ENCODE assay signal across 1 cellular context in the genomic region with DNA sequence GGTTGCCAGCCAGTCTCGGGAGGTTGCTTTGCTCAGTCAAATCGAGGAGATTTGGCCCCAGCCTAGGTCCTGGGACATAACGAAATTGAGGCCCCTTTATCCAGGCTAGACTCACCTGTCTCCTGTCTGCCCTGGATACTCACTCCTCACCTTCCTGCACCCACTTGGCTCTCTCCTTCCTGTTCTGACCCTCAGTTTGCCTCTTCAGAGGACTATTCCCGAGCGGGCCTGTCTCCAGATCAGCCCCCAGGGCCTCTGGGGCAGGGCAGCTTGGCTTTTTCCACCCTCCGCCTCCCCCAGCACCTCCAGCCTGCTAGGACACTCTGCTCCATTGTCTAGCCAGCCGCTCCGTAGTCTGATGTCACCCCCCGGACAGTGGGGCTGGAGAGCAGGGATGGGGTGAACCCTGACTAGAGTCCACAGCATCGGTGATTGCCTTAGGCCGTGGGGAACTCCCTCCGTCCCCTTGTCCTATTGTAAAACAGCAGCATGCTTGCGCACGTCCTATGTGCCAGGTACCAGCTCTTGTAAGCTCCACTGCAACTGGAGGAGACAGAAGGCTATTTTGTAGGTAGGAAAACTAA.
A peak's percentile ranks its signal among the peaks of the same experiment; 100 is the strongest.
TF ChIP-seq lines count a peak whose summit lies in the region.

No MANE protein-coding gene starts in this region.

TF ChIP-seq in HepG2, 621 proteins besides CTCF, POLR2A, EP300 and RAD21 (continued from another document and continues in another):
- TF ChIP-seq ZMYM4 (CRISPR knock-in tag; IDR thresholded peaks at IDR 0.05): peak; percentile 68
- peak; percentile 87 for TF ChIP-seq RXRA (CRISPR knock-in tag; IDR thresholded peaks at IDR 0.05)
- no peak for TF ChIP-seq MBNL3 (CRISPR knock-in tag; conservative IDR thresholded peaks at IDR 0.05)
- TF ChIP-seq ZFX (CRISPR knock-in tag; IDR thresholded peaks at IDR 0.05; ENCODE audit: low read depth): peak; percentile 82
- TF ChIP-seq ZSCAN21 (CRISPR knock-in tag; IDR thresholded peaks at IDR 0.05; ENCODE audit: borderline replicate concordance): peak; percentile 43; the same call in 1 of the 2 replicates
- peak; percentile 30 for TF ChIP-seq YY1 (IDR thresholded peaks at IDR 0.05; ENCODE audit: insufficient read depth, insufficient replicate concordance, low read depth, low read length)
- TF ChIP-seq ELF4 (CRISPR knock-in tag; IDR thresholded peaks at IDR 0.05; ENCODE audit: borderline replicate concordance): no peak
- no peak for TF ChIP-seq ARID2 (CRISPR knock-in tag; IDR thresholded peaks at IDR 0.05; ENCODE audit: borderline replicate concordance)
- TF ChIP-seq FIP1L1 (IDR thresholded peaks at IDR 0.05; ENCODE audit: borderline replicate concordance, insufficient read depth, low read depth, low read length): 0 out of 2 replicates have a peak, but pooled peaks have one; percentile 10
- 0 out of 2 replicates have a peak, but pooled peaks have one; percentile 25 for TF ChIP-seq NFYB (CRISPR knock-in tag; IDR thresholded peaks at IDR 0.05)
- TF ChIP-seq, protein P1, sequence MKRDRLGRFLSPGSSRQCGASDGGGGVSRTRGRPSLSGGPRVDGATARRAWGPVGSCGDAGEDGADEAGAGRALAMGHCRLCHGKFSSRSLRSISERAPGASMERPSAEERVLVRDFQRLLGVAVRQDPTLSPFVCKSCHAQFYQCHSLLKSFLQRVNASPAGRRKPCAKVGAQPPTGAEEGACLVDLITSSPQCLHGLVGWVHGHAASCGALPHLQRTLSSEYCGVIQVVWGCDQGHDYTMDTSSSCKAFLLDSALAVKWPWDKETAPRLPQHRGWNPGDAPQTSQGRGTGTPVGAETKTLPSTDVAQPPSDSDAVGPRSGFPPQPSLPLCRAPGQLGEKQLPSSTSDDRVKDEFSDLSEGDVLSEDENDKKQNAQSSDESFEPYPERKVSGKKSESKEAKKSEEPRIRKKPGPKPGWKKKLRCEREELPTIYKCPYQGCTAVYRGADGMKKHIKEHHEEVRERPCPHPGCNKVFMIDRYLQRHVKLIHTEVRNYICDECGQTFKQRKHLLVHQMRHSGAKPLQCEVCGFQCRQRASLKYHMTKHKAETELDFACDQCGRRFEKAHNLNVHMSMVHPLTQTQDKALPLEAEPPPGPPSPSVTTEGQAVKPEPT (CRISPR knock-in tag; IDR thresholded peaks at IDR 0.05; ENCODE audit: low read depth): peak; percentile 59; the same call in 1 of the 2 replicates
- peak; percentile 69 for TF ChIP-seq SRSF1 (optimal IDR thresholded peaks at IDR 0.05; ENCODE audit: low read depth, low read length)
- peak; percentile 78 for TF ChIP-seq TBX2 (CRISPR knock-in tag; IDR thresholded peaks at IDR 0.05; ENCODE audit: borderline replicate concordance)
- TF ChIP-seq ZKSCAN5 (CRISPR knock-in tag; IDR thresholded peaks at IDR 0.05): peak; percentile 70; the same call in 1 of the 2 replicates
- TF ChIP-seq, protein P2, sequence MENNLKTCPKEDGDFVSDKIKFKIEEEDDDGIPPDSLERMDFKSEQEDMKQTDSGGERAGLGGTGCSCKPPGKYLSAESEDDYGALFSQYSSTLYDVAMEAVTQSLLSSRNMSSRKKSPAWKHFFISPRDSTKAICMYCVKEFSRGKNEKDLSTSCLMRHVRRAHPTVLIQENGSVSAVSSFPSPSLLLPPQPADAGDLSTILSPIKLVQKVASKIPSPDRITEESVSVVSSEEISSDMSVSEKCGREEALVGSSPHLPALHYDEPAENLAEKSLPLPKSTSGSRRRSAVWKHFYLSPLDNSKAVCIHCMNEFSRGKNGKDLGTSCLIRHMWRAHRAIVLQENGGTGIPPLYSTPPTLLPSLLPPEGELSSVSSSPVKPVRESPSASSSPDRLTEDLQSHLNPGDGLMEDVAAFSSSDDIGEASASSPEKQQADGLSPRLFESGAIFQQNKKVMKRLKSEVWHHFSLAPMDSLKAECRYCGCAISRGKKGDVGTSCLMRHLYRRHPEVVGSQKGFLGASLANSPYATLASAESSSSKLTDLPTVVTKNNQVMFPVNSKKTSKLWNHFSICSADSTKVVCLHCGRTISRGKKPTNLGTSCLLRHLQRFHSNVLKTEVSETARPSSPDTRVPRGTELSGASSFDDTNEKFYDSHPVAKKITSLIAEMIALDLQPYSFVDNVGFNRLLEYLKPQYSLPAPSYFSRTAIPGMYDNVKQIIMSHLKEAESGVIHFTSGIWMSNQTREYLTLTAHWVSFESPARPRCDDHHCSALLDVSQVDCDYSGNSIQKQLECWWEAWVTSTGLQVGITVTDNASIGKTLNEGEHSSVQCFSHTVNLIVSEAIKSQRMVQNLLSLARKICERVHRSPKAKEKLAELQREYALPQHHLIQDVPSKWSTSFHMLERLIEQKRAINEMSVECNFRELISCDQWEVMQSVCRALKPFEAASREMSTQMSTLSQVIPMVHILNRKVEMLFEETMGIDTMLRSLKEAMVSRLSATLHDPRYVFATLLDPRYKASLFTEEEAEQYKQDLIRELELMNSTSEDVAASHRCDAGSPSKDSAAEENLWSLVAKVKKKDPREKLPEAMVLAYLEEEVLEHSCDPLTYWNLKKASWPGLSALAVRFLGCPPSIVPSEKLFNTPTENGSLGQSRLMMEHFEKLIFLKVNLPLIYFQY (CRISPR knock-in tag; IDR thresholded peaks at IDR 0.05; ENCODE audit: borderline replicate concordance): peak; percentile 32; the same call in 1 of the 2 replicates
- peak; percentile 57; the same call in 1 of the 2 replicates for TF ChIP-seq HOXA5 (CRISPR knock-in tag; IDR thresholded peaks at IDR 0.05)
- TF ChIP-seq, protein P3, sequence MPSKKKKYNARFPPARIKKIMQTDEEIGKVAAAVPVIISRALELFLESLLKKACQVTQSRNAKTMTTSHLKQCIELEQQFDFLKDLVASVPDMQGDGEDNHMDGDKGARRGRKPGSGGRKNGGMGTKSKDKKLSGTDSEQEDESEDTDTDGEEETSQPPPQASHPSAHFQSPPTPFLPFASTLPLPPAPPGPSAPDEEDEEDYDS (CRISPR knock-in tag; IDR thresholded peaks at IDR 0.05): peak; percentile 59; the same call in 1 of the 2 replicates
- TF ChIP-seq, protein P4, sequence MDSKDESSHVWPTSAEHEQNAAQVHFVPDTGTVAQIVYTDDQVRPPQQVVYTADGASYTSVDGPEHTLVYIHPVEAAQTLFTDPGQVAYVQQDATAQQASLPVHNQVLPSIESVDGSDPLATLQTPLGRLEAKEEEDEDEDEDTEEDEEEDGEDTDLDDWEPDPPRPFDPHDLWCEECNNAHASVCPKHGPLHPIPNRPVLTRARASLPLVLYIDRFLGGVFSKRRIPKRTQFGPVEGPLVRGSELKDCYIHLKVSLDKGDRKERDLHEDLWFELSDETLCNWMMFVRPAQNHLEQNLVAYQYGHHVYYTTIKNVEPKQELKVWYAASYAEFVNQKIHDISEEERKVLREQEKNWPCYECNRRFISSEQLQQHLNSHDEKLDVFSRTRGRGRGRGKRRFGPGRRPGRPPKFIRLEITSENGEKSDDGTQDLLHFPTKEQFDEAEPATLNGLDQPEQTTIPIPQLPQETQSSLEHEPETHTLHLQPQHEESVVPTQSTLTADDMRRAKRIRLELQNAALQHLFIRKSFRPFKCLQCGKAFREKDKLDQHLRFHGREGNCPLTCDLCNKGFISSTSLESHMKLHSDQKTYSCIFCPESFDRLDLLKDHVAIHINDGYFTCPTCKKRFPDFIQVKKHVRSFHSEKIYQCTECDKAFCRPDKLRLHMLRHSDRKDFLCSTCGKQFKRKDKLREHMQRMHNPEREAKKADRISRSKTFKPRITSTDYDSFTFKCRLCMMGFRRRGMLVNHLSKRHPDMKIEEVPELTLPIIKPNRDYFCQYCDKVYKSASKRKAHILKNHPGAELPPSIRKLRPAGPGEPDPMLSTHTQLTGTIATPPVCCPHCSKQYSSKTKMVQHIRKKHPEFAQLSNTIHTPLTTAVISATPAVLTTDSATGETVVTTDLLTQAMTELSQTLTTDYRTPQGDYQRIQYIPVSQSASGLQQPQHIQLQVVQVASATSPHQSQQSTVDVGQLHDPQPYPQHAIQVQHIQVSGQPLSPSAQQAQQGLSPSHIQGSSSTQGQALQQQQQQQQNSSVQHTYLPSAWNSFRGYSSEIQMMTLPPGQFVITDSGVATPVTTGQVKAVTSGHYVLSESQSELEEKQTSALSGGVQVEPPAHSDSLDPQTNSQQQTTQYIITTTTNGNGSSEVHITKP (CRISPR knock-in tag; IDR thresholded peaks at IDR 0.05; ENCODE audit: low read depth): no peak
- peak; percentile 100 for TF ChIP-seq RNF2 (conservative IDR thresholded peaks at IDR 0.05; ENCODE audit: low read depth)
- peak; percentile 35; the same call in 1 of the 2 replicates for TF ChIP-seq ZNF430 (CRISPR knock-in tag; IDR thresholded peaks at IDR 0.05)
- peak; percentile 28; the same call in 1 of the 2 replicates for TF ChIP-seq ZBTB20 (CRISPR knock-in tag; IDR thresholded peaks at IDR 0.05; ENCODE audit: borderline replicate concordance, low read depth)
- peak; percentile 28; the same call in 1 of the 2 replicates for TF ChIP-seq STAG1 (CRISPR knock-in tag; IDR thresholded peaks at IDR 0.05)
- no peak; the same call in 1 of the 2 replicates for TF ChIP-seq RBAK (CRISPR knock-in tag; IDR thresholded peaks at IDR 0.05)
- TF ChIP-seq ZNF549 (CRISPR knock-in tag; IDR thresholded peaks at IDR 0.05): no peak
- TF ChIP-seq, protein P5, sequence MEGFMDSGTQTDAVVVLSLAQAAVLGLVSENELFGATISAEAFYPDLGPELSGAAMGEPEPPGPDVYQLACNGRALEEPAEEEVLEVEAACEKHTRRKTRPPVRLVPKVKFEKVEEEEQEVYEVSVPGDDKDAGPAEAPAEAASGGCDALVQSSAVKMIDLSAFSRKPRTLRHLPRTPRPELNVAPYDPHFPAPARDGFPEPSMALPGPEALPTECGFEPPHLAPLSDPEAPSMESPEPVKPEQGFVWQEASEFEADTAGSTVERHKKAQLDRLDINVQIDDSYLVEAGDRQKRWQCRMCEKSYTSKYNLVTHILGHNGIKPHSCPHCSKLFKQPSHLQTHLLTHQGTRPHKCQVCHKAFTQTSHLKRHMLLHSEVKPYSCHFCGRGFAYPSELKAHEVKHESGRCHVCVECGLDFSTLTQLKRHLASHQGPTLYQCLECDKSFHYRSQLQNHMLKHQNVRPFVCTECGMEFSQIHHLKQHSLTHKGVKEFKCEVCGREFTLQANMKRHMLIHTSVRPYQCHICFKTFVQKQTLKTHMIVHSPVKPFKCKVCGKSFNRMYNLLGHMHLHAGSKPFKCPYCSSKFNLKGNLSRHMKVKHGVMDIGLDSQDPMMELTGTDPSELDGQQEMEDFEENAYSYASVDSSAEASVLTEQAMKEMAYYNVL (CRISPR knock-in tag; IDR thresholded peaks at IDR 0.05; ENCODE audit: borderline replicate concordance): peak; percentile 78; the same call in 1 of the 2 replicates
- no peak for TF ChIP-seq EEA1 (CRISPR knock-in tag; IDR thresholded peaks at IDR 0.05; ENCODE audit: borderline replicate concordance)
- TF ChIP-seq, protein P6, sequence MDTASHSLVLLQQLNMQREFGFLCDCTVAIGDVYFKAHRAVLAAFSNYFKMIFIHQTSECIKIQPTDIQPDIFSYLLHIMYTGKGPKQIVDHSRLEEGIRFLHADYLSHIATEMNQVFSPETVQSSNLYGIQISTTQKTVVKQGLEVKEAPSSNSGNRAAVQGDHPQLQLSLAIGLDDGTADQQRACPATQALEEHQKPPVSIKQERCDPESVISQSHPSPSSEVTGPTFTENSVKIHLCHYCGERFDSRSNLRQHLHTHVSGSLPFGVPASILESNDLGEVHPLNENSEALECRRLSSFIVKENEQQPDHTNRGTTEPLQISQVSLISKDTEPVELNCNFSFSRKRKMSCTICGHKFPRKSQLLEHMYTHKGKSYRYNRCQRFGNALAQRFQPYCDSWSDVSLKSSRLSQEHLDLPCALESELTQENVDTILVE (CRISPR knock-in tag; IDR thresholded peaks at IDR 0.05): peak; percentile 28; the same call in 1 of the 2 replicates
- TF ChIP-seq ZBTB7A (CRISPR knock-in tag; IDR thresholded peaks at IDR 0.05): peak; percentile 74; the same call in 1 of the 2 replicates
- TF ChIP-seq, protein P7, sequence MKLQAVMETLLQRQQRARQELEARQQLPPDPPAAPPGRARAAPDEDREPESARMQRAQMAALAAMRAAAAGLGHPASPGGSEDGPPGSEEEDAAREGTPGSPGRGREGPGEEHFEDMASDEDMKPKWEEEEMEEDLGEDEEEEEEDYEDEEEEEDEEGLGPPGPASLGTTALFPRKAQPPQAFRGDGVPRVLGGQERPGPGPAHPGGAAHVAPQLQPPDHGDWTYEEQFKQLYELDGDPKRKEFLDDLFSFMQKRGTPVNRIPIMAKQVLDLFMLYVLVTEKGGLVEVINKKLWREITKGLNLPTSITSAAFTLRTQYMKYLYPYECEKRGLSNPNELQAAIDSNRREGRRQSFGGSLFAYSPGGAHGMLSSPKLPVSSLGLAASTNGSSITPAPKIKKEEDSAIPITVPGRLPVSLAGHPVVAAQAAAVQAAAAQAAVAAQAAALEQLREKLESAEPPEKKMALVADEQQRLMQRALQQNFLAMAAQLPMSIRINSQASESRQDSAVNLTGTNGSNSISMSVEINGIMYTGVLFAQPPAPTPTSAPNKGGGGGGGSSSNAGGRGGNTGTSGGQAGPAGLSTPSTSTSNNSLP (IDR thresholded peaks at IDR 0.05; ENCODE audit: low read depth, low read length): no peak
- 0 out of 2 replicates have a peak, but pooled peaks have one; percentile 43 for TF ChIP-seq ZNF225 (CRISPR knock-in tag; IDR thresholded peaks at IDR 0.05)
- peak; percentile 98 for TF ChIP-seq HIVEP1 (CRISPR knock-in tag; IDR thresholded peaks at IDR 0.05)
- TF ChIP-seq, protein P8, sequence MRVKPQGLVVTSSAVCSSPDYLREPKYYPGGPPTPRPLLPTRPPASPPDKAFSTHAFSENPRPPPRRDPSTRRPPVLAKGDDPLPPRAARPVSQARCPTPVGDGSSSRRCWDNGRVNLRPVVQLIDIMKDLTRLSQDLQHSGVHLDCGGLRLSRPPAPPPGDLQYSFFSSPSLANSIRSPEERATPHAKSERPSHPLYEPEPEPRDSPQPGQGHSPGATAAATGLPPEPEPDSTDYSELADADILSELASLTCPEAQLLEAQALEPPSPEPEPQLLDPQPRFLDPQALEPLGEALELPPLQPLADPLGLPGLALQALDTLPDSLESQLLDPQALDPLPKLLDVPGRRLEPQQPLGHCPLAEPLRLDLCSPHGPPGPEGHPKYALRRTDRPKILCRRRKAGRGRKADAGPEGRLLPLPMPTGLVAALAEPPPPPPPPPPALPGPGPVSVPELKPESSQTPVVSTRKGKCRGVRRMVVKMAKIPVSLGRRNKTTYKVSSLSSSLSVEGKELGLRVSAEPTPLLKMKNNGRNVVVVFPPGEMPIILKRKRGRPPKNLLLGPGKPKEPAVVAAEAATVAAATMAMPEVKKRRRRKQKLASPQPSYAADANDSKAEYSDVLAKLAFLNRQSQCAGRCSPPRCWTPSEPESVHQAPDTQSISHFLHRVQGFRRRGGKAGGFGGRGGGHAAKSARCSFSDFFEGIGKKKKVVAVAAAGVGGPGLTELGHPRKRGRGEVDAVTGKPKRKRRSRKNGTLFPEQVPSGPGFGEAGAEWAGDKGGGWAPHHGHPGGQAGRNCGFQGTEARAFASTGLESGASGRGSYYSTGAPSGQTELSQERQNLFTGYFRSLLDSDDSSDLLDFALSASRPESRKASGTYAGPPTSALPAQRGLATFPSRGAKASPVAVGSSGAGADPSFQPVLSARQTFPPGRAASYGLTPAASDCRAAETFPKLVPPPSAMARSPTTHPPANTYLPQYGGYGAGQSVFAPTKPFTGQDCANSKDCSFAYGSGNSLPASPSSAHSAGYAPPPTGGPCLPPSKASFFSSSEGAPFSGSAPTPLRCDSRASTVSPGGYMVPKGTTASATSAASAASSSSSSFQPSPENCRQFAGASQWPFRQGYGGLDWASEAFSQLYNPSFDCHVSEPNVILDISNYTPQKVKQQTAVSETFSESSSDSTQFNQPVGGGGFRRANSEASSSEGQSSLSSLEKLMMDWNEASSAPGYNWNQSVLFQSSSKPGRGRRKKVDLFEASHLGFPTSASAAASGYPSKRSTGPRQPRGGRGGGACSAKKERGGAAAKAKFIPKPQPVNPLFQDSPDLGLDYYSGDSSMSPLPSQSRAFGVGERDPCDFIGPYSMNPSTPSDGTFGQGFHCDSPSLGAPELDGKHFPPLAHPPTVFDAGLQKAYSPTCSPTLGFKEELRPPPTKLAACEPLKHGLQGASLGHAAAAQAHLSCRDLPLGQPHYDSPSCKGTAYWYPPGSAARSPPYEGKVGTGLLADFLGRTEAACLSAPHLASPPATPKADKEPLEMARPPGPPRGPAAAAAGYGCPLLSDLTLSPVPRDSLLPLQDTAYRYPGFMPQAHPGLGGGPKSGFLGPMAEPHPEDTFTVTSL (CRISPR knock-in tag; IDR thresholded peaks at IDR 0.05; ENCODE audit: borderline replicate concordance): peak; percentile 52; the same call in 1 of the 2 replicates
